8 cellular contexts compared by ENCODE assay signal in the genomic region with DNA sequence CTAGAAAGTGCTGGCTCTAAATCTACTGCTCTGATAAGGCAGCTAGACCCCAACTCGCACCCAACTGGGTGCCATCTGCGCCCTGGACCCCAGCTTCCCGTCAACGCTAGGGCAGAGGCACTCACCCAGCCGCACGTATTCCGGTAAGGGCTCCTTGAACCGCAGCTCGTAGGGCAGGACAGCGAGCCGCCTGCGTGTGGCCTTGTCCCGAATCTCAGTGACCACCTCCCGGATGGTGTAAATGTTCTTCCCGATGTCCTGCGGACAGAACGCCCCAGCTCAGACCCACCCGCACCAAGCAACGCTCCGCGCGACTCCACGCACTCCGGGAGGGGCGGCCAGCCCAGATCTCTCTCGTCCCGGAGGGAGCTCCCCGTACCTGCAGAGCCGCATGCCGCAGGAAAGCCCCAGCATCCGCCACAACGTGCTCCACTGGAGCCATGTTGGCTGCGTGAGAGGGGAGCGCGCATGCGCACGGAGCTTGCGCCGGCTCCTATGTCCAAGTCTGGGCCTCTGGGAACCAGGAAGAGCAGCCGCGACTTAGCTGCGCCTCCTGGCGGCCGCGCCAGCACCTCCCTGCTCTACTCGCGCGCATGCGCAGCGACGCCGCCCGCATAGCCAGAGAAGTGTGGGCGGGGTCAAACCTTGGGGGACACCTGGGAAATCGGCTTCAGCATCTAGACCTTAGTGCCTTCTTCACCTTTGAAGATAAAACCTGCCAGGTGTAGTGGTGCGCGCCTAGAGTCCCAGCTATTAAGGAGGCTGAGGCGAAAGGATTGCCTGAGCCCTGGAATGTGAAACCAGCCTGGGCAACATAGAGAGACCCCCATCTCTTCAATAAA. TPM values are rescaled to one million over a fixed set of nuclear protein-coding genes. Genes with fewer than 3 reads are reported as not detected.
DNase-seq lines count a peak whose midpoint lies in the region; ATAC-seq lines count a peak whose summit lies in the region.

A gene (minus strand): TSS at position 458 of the 842 bp plus-strand sequence. CDS start 16 bp downstream, at position 442.

- ATAC-seq in GM21825 (IDR thresholded peaks at IDR 0.05; ENCODE audit: unreplicated experiment): peak; percentile 92
- ATAC-seq in naive thymus-derived CD4-positive, alpha-beta T cell: peak; percentile 97
- peak; percentile 98 to 99 for ATAC-seq in stimulated activated naive B cell treated with anti-CD40 and anti-IgM and Interleukin-4, amounts not matched to agents 10 μg/mL and 1 μg/mL and 100 μg/mL, for 72 hours (replicated peaks)

- CTCF ChIA-PET in naive thymus-derived CD4-positive, alpha-beta T cell (lab: Charles Lee): interaction anchor here (0.6 to 3.0 kb wide), 18 partner anchors 8 to 362 kb away, joined by 3 to 43 read pairs (median 4); a partner anchor contains a TSS

- no peaks in the 10 kb centered on the region for H3K27me3 ChIP-seq in naive thymus-derived CD4-positive, alpha-beta T cell (ENCODE audit: control insufficient read depth in 2 of 2, insufficient read depth in 2 of 2, low read length in 2 of 2)

- peaks cover 4 to 24% (median 5%) of the 10 kb centered on the region in 3 experiments for H3K36me3 ChIP-seq in naive thymus-derived CD4-positive, alpha-beta T cell (ENCODE audit: control insufficient read depth in 2 of 3, insufficient read depth in 3 of 3, low read length in 3 of 3)

- intact Hi-C loops in activated T-helper 1 cell treated with anti-CD3 and anti-CD28 coated beads, Interleukin-12 subunit alpha, Interleukin-12 subunit beta, Interleukin-2, Interleukin-4 antibody, amounts not matched to agents 30 ng/mL and 10 ng/mL and 1 ng/mL, durations not matched to agents 14 hours and 24 hours and 36 hours (cut with micrococcal nuclease): loop anchor here (1.0 to 2.0 kb wide), 7 partner anchors 8 to 443 kb away; a partner anchor contains a TSS
- intact Hi-C loops in naive thymus-derived CD4-positive, alpha-beta T cell (cut with micrococcal nuclease): loop anchor here (1.0 to 10.0 kb wide), 10 partner anchors 8 to 415 kb away; a partner anchor contains a TSS

- H3K9me3 ChIP-seq in naive thymus-derived CD4-positive, alpha-beta T cell (ENCODE audit: control insufficient read depth in 2 of 3, low read length in 3 of 3): no peaks in the 10 kb centered on the region

- no peaks in the 10 kb centered on the region for H3K9me3 Mint-ChIP-seq in activated T-helper 1 cell treated with anti-CD3 and anti-CD28 coated beads, Interleukin-12 subunit alpha, Interleukin-12 subunit beta, Interleukin-2, Interleukin-4 antibody, amounts not matched to agents 30 ng/mL and 10 ng/mL and 1 ng/mL, durations not matched to agents 14 hours and 24 hours and 36 hours
- H3K9me3 Mint-ChIP-seq in naive thymus-derived CD4-positive, alpha-beta T cell: peaks cover 0 to 2% (median 0%) of the 10 kb centered on the region in 11 donors
- no peaks in the 10 kb centered on the region for H3K9me3 Mint-ChIP-seq in stimulated activated naive B cell treated with anti-CD40 and anti-IgM and Interleukin-4, amounts not matched to agents 10 μg/mL and 1 μg/mL and 100 μg/mL, for 72 hours

- peak; percentile 97 for DNase-seq in EH (ENCODE audit: low read depth)
- DNase-seq in Kasumi-1 (lab: John Stamatoyannopoulos, UW): peak; percentile 86 to 93
- peak; percentile 97 for DNase-seq in RKO (ENCODE audit: low spot score)
- peak; percentile 97 for DNase-seq in activated T-helper 1 cell treated with anti-CD3 and anti-CD28 coated beads, Interleukin-12 subunit alpha, Interleukin-12 subunit beta, Interleukin-2, Interleukin-4 antibody, amounts not matched to agents 30 ng/mL and 10 ng/mL and 1 ng/mL, durations not matched to agents 14 hours and 24 hours and 36 hours (ENCODE audit: low spot score)
- DNase-seq in fibroblast of gingiva (ENCODE audit: low read depth): peak; percentile 94
- DNase-seq in naive thymus-derived CD4-positive, alpha-beta T cell: peak; percentile 96 to 98 (median 97)
- peak; percentile 96 for DNase-seq in stimulated activated naive B cell treated with anti-CD40 and anti-IgM and Interleukin-4, amounts not matched to agents 10 μg/mL and 1 μg/mL and 100 μg/mL, for 72 hours

- H3K36me3 Mint-ChIP-seq in activated T-helper 1 cell treated with anti-CD3 and anti-CD28 coated beads, Interleukin-12 subunit alpha, Interleukin-12 subunit beta, Interleukin-2, Interleukin-4 antibody, amounts not matched to agents 30 ng/mL and 10 ng/mL and 1 ng/mL, durations not matched to agents 14 hours and 24 hours and 36 hours (ENCODE audit: low read depth): peaks cover 26% of the 10 kb centered on the region
- H3K36me3 Mint-ChIP-seq in naive thymus-derived CD4-positive, alpha-beta T cell: peaks cover 0 to 22% (median 4%) of the 10 kb centered on the region in 5 donors
- peaks cover 11 to 24% of the 10 kb centered on the region in 2 donors for H3K36me3 Mint-ChIP-seq in stimulated activated naive B cell treated with anti-CD40 and anti-IgM and Interleukin-4, amounts not matched to agents 10 μg/mL and 1 μg/mL and 100 μg/mL, for 72 hours

- peaks cover 2% of the 10 kb centered on the region for H3K27me3 Mint-ChIP-seq in activated T-helper 1 cell treated with anti-CD3 and anti-CD28 coated beads, Interleukin-12 subunit alpha, Interleukin-12 subunit beta, Interleukin-2, Interleukin-4 antibody, amounts not matched to agents 30 ng/mL and 10 ng/mL and 1 ng/mL, durations not matched to agents 14 hours and 24 hours and 36 hours (ENCODE audit: insufficient read depth)
- peaks cover 0 to 7% (median 0%) of the 10 kb centered on the region in 5 donors for H3K27me3 Mint-ChIP-seq in naive thymus-derived CD4-positive, alpha-beta T cell
- H3K27me3 Mint-ChIP-seq in stimulated activated naive B cell treated with anti-CD40 and anti-IgM and Interleukin-4, amounts not matched to agents 10 μg/mL and 1 μg/mL and 100 μg/mL, for 72 hours: peaks cover 5 to 19% of the 10 kb centered on the region in 2 donors

- peak within 1 kb of the TSS; percentile 98 for H3K27ac Mint-ChIP-seq in activated T-helper 1 cell treated with anti-CD3 and anti-CD28 coated beads, Interleukin-12 subunit alpha, Interleukin-12 subunit beta, Interleukin-2, Interleukin-4 antibody, amounts not matched to agents 30 ng/mL and 10 ng/mL and 1 ng/mL, durations not matched to agents 14 hours and 24 hours and 36 hours
- peak within 1 kb of the TSS; percentile 92 to 100 (median 98) for H3K27ac Mint-ChIP-seq in naive thymus-derived CD4-positive, alpha-beta T cell
- peak within 1 kb of the TSS; percentile 100 for H3K27ac Mint-ChIP-seq in stimulated activated naive B cell treated with anti-CD40 and anti-IgM and Interleukin-4, amounts not matched to agents 10 μg/mL and 1 μg/mL and 100 μg/mL, for 72 hours

- H3K4me3 ChIP-seq in naive thymus-derived CD4-positive, alpha-beta T cell (ENCODE audit: low read length): peak within 1 kb of the TSS; percentile 91

- peak within 1 kb of the TSS; percentile 89 for H3K27ac ChIP-seq in naive thymus-derived CD4-positive, alpha-beta T cell (ENCODE audit: low read depth, low read length)

- peak within 1 kb of the TSS; percentile 99 for H3K4me3 Mint-ChIP-seq in activated T-helper 1 cell treated with anti-CD3 and anti-CD28 coated beads, Interleukin-12 subunit alpha, Interleukin-12 subunit beta, Interleukin-2, Interleukin-4 antibody, amounts not matched to agents 30 ng/mL and 10 ng/mL and 1 ng/mL, durations not matched to agents 14 hours and 24 hours and 36 hours
- H3K4me3 Mint-ChIP-seq in naive thymus-derived CD4-positive, alpha-beta T cell: peak within 1 kb of the TSS; percentile 98 to 100 (median 100)
- peak within 1 kb of the TSS; percentile 95 to 100 for H3K4me3 Mint-ChIP-seq in stimulated activated naive B cell treated with anti-CD40 and anti-IgM and Interleukin-4, amounts not matched to agents 10 μg/mL and 1 μg/mL and 100 μg/mL, for 72 hours

- POLR2A ChIA-PET in naive thymus-derived CD4-positive, alpha-beta T cell (lab: Charles Lee): interaction anchor here (0.5 to 3.7 kb wide), 13 partner anchors 8 to 594 kb away, joined by 3 to 49 read pairs (median 5); a partner anchor contains a TSS

- H3K4me1 Mint-ChIP-seq in activated T-helper 1 cell treated with anti-CD3 and anti-CD28 coated beads, Interleukin-12 subunit alpha, Interleukin-12 subunit beta, Interleukin-2, Interleukin-4 antibody, amounts not matched to agents 30 ng/mL and 10 ng/mL and 1 ng/mL, durations not matched to agents 14 hours and 24 hours and 36 hours (ENCODE audit: low read depth): peaks cover 32% of the 10 kb centered on the region
- peaks cover 23 to 36% (median 26%) of the 10 kb centered on the region in 7 donors for H3K4me1 Mint-ChIP-seq in naive thymus-derived CD4-positive, alpha-beta T cell
- H3K4me1 Mint-ChIP-seq in stimulated activated naive B cell treated with anti-CD40 and anti-IgM and Interleukin-4, amounts not matched to agents 10 μg/mL and 1 μg/mL and 100 μg/mL, for 72 hours: peaks cover 4 to 25% of the 10 kb centered on the region in 2 donors

- H3K4me1 ChIP-seq in naive thymus-derived CD4-positive, alpha-beta T cell (ENCODE audit: control insufficient read depth in 2 of 2, insufficient read depth in 2 of 2, low read length in 2 of 2): peaks cover 13 to 17% of the 10 kb centered on the region in 2 donors

RNA-seq across cellular contexts. Expression of the gene that starts here (rescaled TPM):
- total RNA-seq in activated T-helper 1 cell treated with anti-CD3 and anti-CD28 coated beads, Interleukin-12 subunit alpha, Interleukin-12 subunit beta, Interleukin-2, Interleukin-4 antibody, amounts not matched to agents 30 ng/mL and 10 ng/mL and 1 ng/mL, durations not matched to agents 14 hours and 24 hours and 36 hours: 132 and 133 TPM in 2 replicates
- total RNA-seq in naive thymus-derived CD4-positive, alpha-beta T cell: 10 to 100 TPM; 24.1 to 72.8 (median 45.0) TPM
- polyA plus RNA-seq in naive thymus-derived CD4-positive, alpha-beta T cell: 10 to 100 TPM; 46.5 to 70.4 TPM

Comparison
In these comparisons a context has a peak if more than half of its experiments do, and no peak if none do; other contexts are left out.
1. Peak in every context shown above with its lines: DNase-seq, ATAC-seq, H3K4me3 ChIP-seq and H3K27ac ChIP-seq.